ENCODE assay signal across 19 cellular contexts in genomic region chr11:93117578-93117964, GRCh38.
"Had no signal": no experiment of that assay in that cellular context is flagged by ENCODE, and none has a peak within 500 bp of the region (broad histone marks: within the 10 kb centered on the region; RNA-seq: fewer than 3 reads in every experiment).

No MANE protein-coding gene starts in this region.

- H3K4me1 ChIP-seq: adrenal gland, breast epithelium, left lung, sigmoid colon, spleen had no signal

- H3K36me3 Mint-ChIP-seq: stimulated activated memory B cell treated with anti-CD40 and anti-IgM and Interleukin-4, amounts not matched to agents 10 μg/mL and 1 μg/mL and 100 μg/mL, for 72 hours had no signal

- H3K9me3 ChIP-seq: adrenal gland, breast epithelium, left lung, sigmoid colon, spleen, thoracic aorta had no signal

- H3K4me3 Mint-ChIP-seq: activated T-cell treated with anti-CD3 and anti-CD28 coated beads, Interleukin-2, amount 50 U/mL, for 72 hours; stimulated activated memory B cell treated with anti-CD40 and anti-IgM and Interleukin-4, amounts not matched to agents 10 μg/mL and 1 μg/mL and 100 μg/mL, for 72 hours; T-helper 17 cell had no signal

- H3K4me3 ChIP-seq: adrenal gland, breast epithelium, coronary artery, left lung, sigmoid colon, spleen, thoracic aorta had no signal

- ATAC-seq: activated naive CD4-positive, alpha-beta T cell treated with anti-CD3 and anti-CD28 coated beads, Interleukin-2, amount 50 U/mL, for 72 hours; activated T-cell treated with anti-CD3 and anti-CD28 coated beads, Interleukin-2, amount 50 U/mL, for 72 hours; left lung; stimulated activated memory B cell treated with anti-CD40 and anti-IgM and Interleukin-4, amounts not matched to agents 10 μg/mL and 1 μg/mL and 100 μg/mL, for 72 hours; T-helper 17 cell had no signal

- H3K27ac ChIP-seq: adrenal gland, breast epithelium, coronary artery, left lung, sigmoid colon, spleen, thoracic aorta, VCaP had no signal

- H3K4me1 Mint-ChIP-seq: stimulated activated memory B cell treated with anti-CD40 and anti-IgM and Interleukin-4, amounts not matched to agents 10 μg/mL and 1 μg/mL and 100 μg/mL, for 72 hours; T-helper 17 cell had no signal

- H3K9me3 Mint-ChIP-seq: stimulated activated memory B cell treated with anti-CD40 and anti-IgM and Interleukin-4, amounts not matched to agents 10 μg/mL and 1 μg/mL and 100 μg/mL, for 72 hours had no signal

- H3K36me3 ChIP-seq: adrenal gland, breast epithelium, left lung, sigmoid colon, spleen, thoracic aorta had no signal

- H3K27ac Mint-ChIP-seq: activated naive CD4-positive, alpha-beta T cell treated with anti-CD3 and anti-CD28 coated beads, Interleukin-2, amount 50 U/mL, for 72 hours; activated T-cell treated with anti-CD3 and anti-CD28 coated beads, Interleukin-2, amount 50 U/mL, for 72 hours; stimulated activated memory B cell treated with anti-CD40 and anti-IgM and Interleukin-4, amounts not matched to agents 10 μg/mL and 1 μg/mL and 100 μg/mL, for 72 hours; T-helper 17 cell had no signal

- DNase-seq: activated CD4-positive, alpha-beta T cell treated with anti-CD3 and anti-CD28 coated beads for 1 hour; activated CD8-positive, alpha-beta memory T cell treated with anti-CD3 and anti-CD28 coated beads for 24 hours; activated CD8-positive, alpha-beta memory T cell treated with anti-CD3 and anti-CD28 coated beads, Interleukin-2, amount 50 U/mL, for 48 hours; activated gamma-delta T cell; activated T-cell treated with anti-CD3 and anti-CD28 coated beads, Interleukin-2, amount 50 U/mL, for 72 hours; adrenal gland; erythroblast; left lung; midbrain; sigmoid colon; spleen; stimulated activated CD4-positive, alpha-beta T cell treated with anti-CD3 and anti-CD28 coated beads, Interleukin-4, amount 100 ng/mL, for 4 hours; T-helper 17 cell had no signal

- H3K27me3 ChIP-seq: adrenal gland, breast epithelium, left lung had no signal
